20 cellular contexts compared by ENCODE assay signal in genomic region chr16:56647641-56648431, GRCh38. TPM values are rescaled to one million over a fixed set of nuclear protein-coding genes. Genes with fewer than 3 reads are reported as not detected.
DNase-seq lines count a peak whose midpoint lies in the region; ATAC-seq, FAIRE-seq and TF ChIP-seq lines count a peak whose summit lies in the region.
"Had no signal": no experiment of that assay in that cellular context is flagged by ENCODE, and none has a peak within 500 bp of the region (broad histone marks: within the 10 kb centered on the region; RNA-seq: fewer than 3 reads in every experiment).

No MANE protein-coding gene starts in this region.

- in situ Hi-C loops in K562 (cut with MboI) = no loop called here

- no peak for TF ChIP-seq POLR2A in K562 (conservative IDR thresholded peaks at IDR 0.05)

- DNase-seq in K562 (ENCODE audit: extremely low read depth in 1 of 4, low spot score in 3 of 4) (peak in 2 of 4 experiments; percentile 23 to 37), urothelium cell line (ENCODE audit: low spot score) (no peak), SKM-1 (lab: John Stamatoyannopoulos, UW; ENCODE audit: unreplicated experiment) (no peak), NCI-H2081 (lab: John Stamatoyannopoulos, UW) (no peak), islet precursor cell (no peak)
- DNase-seq: BE2C; CD4-positive, alpha-beta memory T cell; DND-41; GF-D8; NCI-H1436 treated with DMSO at 0.1 percent for 48 hours; NCI-H2107; NCI-H345; NCI-H748 treated with DMSO at 0.1 percent for 48 hours; PC-9 had no signal

- no peak overlapping the region for H3K4me2 ChIP-seq in K562 (ENCODE audit: insufficient read depth, low read length)
- H3K4me2 ChIP-seq: PC-9 had no signal

- peak in 2 of 3 experiments; percentile 11 to 38; a peak in 2 of 6 replicates for TF ChIP-seq CTCF in K562 (IDR thresholded peaks at IDR 0.05 in 2 of 3, conservative IDR thresholded peaks at IDR 0.05 in 1 of 3; ENCODE audit: insufficient read depth in 2 of 3, low read depth in 1 of 3, low read length in 3 of 3)

- no peak overlapping the region for H3K4me3 ChIP-seq in K562
- H3K4me3 ChIP-seq in iPS-18a (ENCODE audit: low read length) = peak overlapping the region; percentile 2
- peak overlapping the region in 1 of 2 donors; percentile 13 for H3K4me3 ChIP-seq in mucosa of rectum (ENCODE audit: low read length in 2 of 2)
- H3K4me3 ChIP-seq: PC-9 had no signal

- H3K9ac ChIP-seq in K562 (ENCODE audit: insufficient read depth in 1 of 2, low read depth in 2 of 2, low read length in 2 of 2) = no peak overlapping the region
- no peak overlapping the region for H3K9ac ChIP-seq in iPS-18a (ENCODE audit: low read length)
- peak overlapping the region; percentile 21 to 29 for H3K9ac ChIP-seq in mucosa of rectum (ENCODE audit: low read depth in 1 of 2, low read length in 2 of 2)

- no peaks in the 10 kb centered on the region; the same call in 1 of the 2 replicates for H4K20me1 ChIP-seq in K562 (replicated peaks; ENCODE audit: control insufficient read depth, insufficient read depth, low read length)

- intact Hi-C loops in K562 (cut with micrococcal nuclease) = no loop called here

- POLR2A ChIA-PET in K562 (lab: Yijun Ruan, JAX) = interaction anchor here (1.4 kb wide), 1 partner anchor 20 kb away, joined by 4 read pairs; the partner anchor contains the start of gene MT1G

- 3% methylated on average over 33 of the region's 33 CpGs for WGBS in K562 (ENCODE audit: insufficient coverage, low coverage, missing lambda C conversion rate)

- CTCF ChIA-PET in K562 (lab: Yijun Ruan, JAX; ENCODE audit: low intra/inter-chr PET ratio) = interaction anchor here (1.0 kb wide), 1 partner anchor 55 kb away, joined by 3 read pairs; no protein-coding TSS in a partner anchor

- no peaks in the 10 kb centered on the region for H3K36me3 ChIP-seq in K562 (ENCODE audit: control insufficient read depth, insufficient read depth, low read length)
- H3K36me3 ChIP-seq in iPS-18a (ENCODE audit: control insufficient read depth, low read depth, low read length) = no peaks in the 10 kb centered on the region
- H3K36me3 ChIP-seq in mucosa of rectum (ENCODE audit: control insufficient read depth in 2 of 2, insufficient read depth in 2 of 2, low read length in 2 of 2) = no peaks in the 10 kb centered on the region
- H3K36me3 ChIP-seq: BE2C had no signal

- no peaks in the 10 kb centered on the region for H3K9me1 ChIP-seq in K562 (ENCODE audit: control insufficient read depth, insufficient read depth, low read length)

- H3K4me1 ChIP-seq in K562 (replicated peaks in 1 of 2; ENCODE audit: control insufficient read depth in 2 of 2, insufficient read depth in 2 of 2, low read length in 2 of 2) = peaks cover 1 to 13% of the 10 kb centered on the region in 2 experiments; a peak in 3 of 5 replicates
- H3K4me1 ChIP-seq in iPS-18a (ENCODE audit: control insufficient read depth, low read depth, low read length) = peaks cover 3% of the 10 kb centered on the region
- H3K4me1 ChIP-seq in mucosa of rectum (ENCODE audit: control insufficient read depth in 2 of 2, insufficient read depth in 2 of 2, low read length in 2 of 2) = peaks cover 29 to 33% of the 10 kb centered on the region in 2 donors
- H3K4me1 ChIP-seq: BE2C had no signal

- H3K27me3 ChIP-seq in K562 (ENCODE audit: control insufficient read depth in 2 of 2, insufficient read depth in 2 of 2, low read length in 2 of 2) = peaks cover 31 to 68% of the 10 kb centered on the region in 2 experiments
- H3K27me3 ChIP-seq in iPS-18a (ENCODE audit: control insufficient read depth, insufficient read depth, low read length) = peaks cover 71% of the 10 kb centered on the region
- peaks cover 0 to 12% of the 10 kb centered on the region in 2 donors for H3K27me3 ChIP-seq in mucosa of rectum (ENCODE audit: control insufficient read depth in 2 of 2, insufficient read depth in 2 of 2, low read length in 2 of 2)

- ATAC-seq in K562 = peak; percentile 58

- H3K27ac ChIP-seq in K562 (ENCODE audit: extremely low read depth, low read depth, low read length) (no peak overlapping the region), iPS-18a (ENCODE audit: low read length) (no peak overlapping the region), mucosa of rectum (ENCODE audit: low read depth in 2 of 2, low read length in 2 of 2) (peak overlapping the region; percentile 57 to 68)
- H3K27ac ChIP-seq: PC-9 had no signal

- no peak; a peak in 1 of 4 replicates for TF ChIP-seq RAD21 in K562 (CRISPR knock-in tag; conservative IDR thresholded peaks at IDR 0.05 in 1 of 2, IDR thresholded peaks at IDR 0.05 in 1 of 2)

- no peak overlapping the region for H2AFZ ChIP-seq in K562 (ENCODE audit: low read depth, low read length)
- H2AFZ ChIP-seq: PC-9 had no signal

- no TSS peak for BruUV-seq in K562 (replicated peaks; lab: Mats Ljungman, UMichigan)

- FAIRE-seq in K562 (lab: Jason Lieb, UNC) (no peak), urothelium cell line (lab: Jason Lieb, UNC) (no peak)
- FAIRE-seq: D721Med, H54 had no signal

- H3K79me2 ChIP-seq in K562 (ENCODE audit: control insufficient read depth, insufficient read depth, low read length) = no peaks in the 10 kb centered on the region

- H3K9me3 ChIP-seq in K562 (replicated peaks; ENCODE audit: control insufficient read depth, insufficient read depth, low read depth, low read length) = no peaks in the 10 kb centered on the region
- H3K9me3 ChIP-seq in iPS-18a (ENCODE audit: control insufficient read depth, low read depth, low read length) = no peaks in the 10 kb centered on the region
- H3K9me3 ChIP-seq in mucosa of rectum (ENCODE audit: control insufficient read depth in 2 of 2, low read length in 2 of 2) = no peaks in the 10 kb centered on the region
- H3K9me3 ChIP-seq: BE2C had no signal

- TF ChIP-seq EP300 in K562 (IDR thresholded peaks at IDR 0.05; ENCODE audit: low read length) = no peak

RNA-seq across cellular contexts. Expression of gene MT1B, which starts 3.9 kb away (rescaled TPM):
- total RNA-seq in K562 (2011; cell fraction: chromatin; rRNA removed; ENCODE audit: low replicate concordance) = not detected in 2 replicates
- not detected in 2 replicates for total RNA-seq in K562 (2011; cell fraction: nucleolus; rRNA removed)
- total RNA-seq in K562 (2011; cell fraction: nucleoplasm; rRNA removed) = not detected in 2 replicates
- total RNA-seq in K562 (2014; rRNA removed) (not detected in 2 replicates), K562 (2014; rRNA removed; fragmentation: Illumina TruSeq; extraction: Trizol) (not detected in 2 replicates), K562 (2015; rRNA removed; fragmentation: Illumina TruSeq; extraction: Trizol) (not detected in 2 replicates), K562 (2021) (not detected in 2 replicates)
- polyA plus RNA-seq in K562 (2011; rRNA removed) (not detected in 2 replicates), K562 (2014; fragmentation: Illumina TruSeq; extraction: Trizol) (not detected in 2 replicates), K562 (2014; fragmentation: Nextera tagmentation; extraction: Ambion mirVana) (not detected), K562 (2014; rRNA removed) (not detected in 2 replicates)
- not detected in 2 replicates for polyA plus RNA-seq in K562 (2011; cell fraction: cytosol; rRNA removed)
- not detected in 2 replicates for polyA plus RNA-seq in K562 (2011; cell fraction: nucleus; rRNA removed)
- polyA plus RNA-seq in K562 (2012) = not detected in 2 replicates
- not detected in 2 replicates for polyA minus RNA-seq in K562 (2011; rRNA and poly(A)+ RNA removed)
- polyA minus RNA-seq in K562 (2011; cell fraction: cytosol; rRNA and poly(A)+ RNA removed) = not detected in 2 replicates
- polyA minus RNA-seq in K562 (2011; cell fraction: nucleus; rRNA and poly(A)+ RNA removed) = not detected in 2 replicates
- total RNA-seq: CD4-positive, alpha-beta memory T cell; PC-9 had no signal
- polyA plus RNA-seq: AG04450; CD4-positive, alpha-beta memory T cell; IgD-negative memory B cell had no signal

RNA-seq across cellular contexts. Expression of gene MT1A, which starts 9.4 kb away (rescaled TPM):
- total RNA-seq in K562 (2011; cell fraction: chromatin; rRNA removed; ENCODE audit: low replicate concordance) = not detected in 2 replicates
- not detected in 2 replicates for total RNA-seq in K562 (2011; cell fraction: nucleolus; rRNA removed)
- total RNA-seq in K562 (2011; cell fraction: nucleoplasm; rRNA removed) = not detected in 2 replicates
- total RNA-seq in K562 (2014; rRNA removed) (not detected in 2 replicates), K562 (2014; rRNA removed; fragmentation: Illumina TruSeq; extraction: Trizol) (not detected in 2 replicates), K562 (2015; rRNA removed; fragmentation: Illumina TruSeq; extraction: Trizol) (not detected in 2 replicates), K562 (2021) (not detected in 2 replicates)
- polyA plus RNA-seq in K562 (2011; rRNA removed) (not detected in 2 replicates), K562 (2014; fragmentation: Illumina TruSeq; extraction: Trizol) (not detected in 2 replicates), K562 (2014; fragmentation: Nextera tagmentation; extraction: Ambion mirVana) (under 1 TPM in 1 of 2 experiments, not detected in 1; 0.23 TPM), K562 (2014; rRNA removed) (not detected in 2 replicates)
- polyA plus RNA-seq in K562 (2011; cell fraction: cytosol; rRNA removed) = not detected in 2 replicates
- not detected in 2 replicates for polyA plus RNA-seq in K562 (2011; cell fraction: nucleus; rRNA removed)
- 0.37 TPM in 1 of 2 replicates, not detected in the other for polyA plus RNA-seq in K562 (2012)
- not detected in 2 replicates for polyA minus RNA-seq in K562 (2011; rRNA and poly(A)+ RNA removed)
- not detected in 2 replicates for polyA minus RNA-seq in K562 (2011; cell fraction: cytosol; rRNA and poly(A)+ RNA removed)
- polyA minus RNA-seq in K562 (2011; cell fraction: nucleus; rRNA and poly(A)+ RNA removed) = not detected in 2 replicates
- total RNA-seq: CD4-positive, alpha-beta memory T cell had no signal
- polyA plus RNA-seq: CD4-positive, alpha-beta memory T cell; IgD-negative memory B cell had no signal

RNA-seq across cellular contexts. Expression of gene MT1F, which starts 9.9 kb away (rescaled TPM):
- total RNA-seq in K562 (2011; cell fraction: chromatin; rRNA removed; ENCODE audit: low replicate concordance) = not detected in 2 replicates
- 0.17 TPM in 1 of 2 replicates, not detected in the other for total RNA-seq in K562 (2011; cell fraction: nucleolus; rRNA removed)
- total RNA-seq in K562 (2011; cell fraction: nucleoplasm; rRNA removed) = not detected in 2 replicates
- total RNA-seq in K562 (2014; rRNA removed) (0.68 TPM in 1 of 2 replicates, not detected in the other), K562 (2014; rRNA removed; fragmentation: Illumina TruSeq; extraction: Trizol) (not detected in 2 replicates), K562 (2015; rRNA removed; fragmentation: Illumina TruSeq; extraction: Trizol) (0.38 TPM in 1 of 2 replicates, not detected in the other), K562 (2021) (0.38 TPM in 1 of 2 replicates, not detected in the other)
- polyA plus RNA-seq in K562 (2011; rRNA removed) (0.28 and 0.35 TPM in 2 replicates), K562 (2014; fragmentation: Illumina TruSeq; extraction: Trizol) (not detected in 2 replicates), K562 (2014; fragmentation: Nextera tagmentation; extraction: Ambion mirVana) (under 1 TPM in 1 of 2 experiments, not detected in 1; 0.18 TPM), K562 (2014; rRNA removed) (0.23 TPM in 1 of 2 replicates, not detected in the other)
- 0.84 and 1.00 TPM in 2 replicates for polyA plus RNA-seq in K562 (2011; cell fraction: cytosol; rRNA removed)
- 0.17 and 0.38 TPM in 2 replicates for polyA plus RNA-seq in K562 (2011; cell fraction: nucleus; rRNA removed)
- 0.40 and 0.78 TPM in 2 replicates for polyA plus RNA-seq in K562 (2012)
- not detected in 2 replicates for polyA minus RNA-seq in K562 (2011; rRNA and poly(A)+ RNA removed)
- polyA minus RNA-seq in K562 (2011; cell fraction: cytosol; rRNA and poly(A)+ RNA removed) = not detected in 2 replicates
- polyA minus RNA-seq in K562 (2011; cell fraction: nucleus; rRNA and poly(A)+ RNA removed) = not detected in 2 replicates

RNA-seq across cellular contexts. Expression of gene MT1M, which starts 15.4 kb away (rescaled TPM):
- total RNA-seq in K562 (2011; cell fraction: chromatin; rRNA removed; ENCODE audit: low replicate concordance) = not detected in 2 replicates
- not detected in 2 replicates for total RNA-seq in K562 (2011; cell fraction: nucleolus; rRNA removed)
- not detected in 2 replicates for total RNA-seq in K562 (2011; cell fraction: nucleoplasm; rRNA removed)
- total RNA-seq in K562 (2014; rRNA removed) (not detected in 2 replicates), K562 (2014; rRNA removed; fragmentation: Illumina TruSeq; extraction: Trizol) (not detected in 2 replicates), K562 (2015; rRNA removed; fragmentation: Illumina TruSeq; extraction: Trizol) (not detected in 2 replicates), K562 (2021) (not detected in 2 replicates)
- polyA plus RNA-seq in K562 (2011; rRNA removed) (not detected in 2 replicates), K562 (2014; fragmentation: Illumina TruSeq; extraction: Trizol) (not detected in 2 replicates), K562 (2014; fragmentation: Nextera tagmentation; extraction: Ambion mirVana) (not detected), K562 (2014; rRNA removed) (not detected in 2 replicates)
- not detected in 2 replicates for polyA plus RNA-seq in K562 (2011; cell fraction: cytosol; rRNA removed)
- polyA plus RNA-seq in K562 (2011; cell fraction: nucleus; rRNA removed) = not detected in 2 replicates
- not detected in 2 replicates for polyA plus RNA-seq in K562 (2012)
- not detected in 2 replicates for polyA minus RNA-seq in K562 (2011; rRNA and poly(A)+ RNA removed)
- not detected in 2 replicates for polyA minus RNA-seq in K562 (2011; cell fraction: cytosol; rRNA and poly(A)+ RNA removed)
- polyA minus RNA-seq in K562 (2011; cell fraction: nucleus; rRNA and poly(A)+ RNA removed) = not detected in 2 replicates
- total RNA-seq: CD4-positive, alpha-beta memory T cell; PC-9 had no signal
- polyA plus RNA-seq: CD4-positive, alpha-beta memory T cell; IgD-negative memory B cell had no signal

RNA-seq across cellular contexts. Expression of gene MT1G, which starts 20.0 kb away (rescaled TPM):
- 0.81 TPM in 1 of 2 replicates, not detected in the other for total RNA-seq in K562 (2011; cell fraction: chromatin; rRNA removed; ENCODE audit: low replicate concordance)
- 1.3 TPM in 1 of 2 replicates, not detected in the other for total RNA-seq in K562 (2011; cell fraction: nucleolus; rRNA removed)
- total RNA-seq in K562 (2011; cell fraction: nucleoplasm; rRNA removed) = 1.0 and 2.1 TPM in 2 replicates
- total RNA-seq in K562 (2014; rRNA removed) (not detected in 2 replicates), K562 (2014; rRNA removed; fragmentation: Illumina TruSeq; extraction: Trizol) (not detected in 2 replicates), K562 (2015; rRNA removed; fragmentation: Illumina TruSeq; extraction: Trizol) (0.69 TPM in 1 of 2 replicates, not detected in the other), K562 (2021) (0.89 and 1.7 TPM in 2 replicates)
- polyA plus RNA-seq in K562 (2011; rRNA removed) (1.4 and 8.8 TPM in 2 replicates), K562 (2014; fragmentation: Illumina TruSeq; extraction: Trizol) (not detected in 2 replicates), K562 (2014; fragmentation: Nextera tagmentation; extraction: Ambion mirVana) (under 1 TPM; 0.28 TPM), K562 (2014; rRNA removed) (2.8 TPM in 1 of 2 replicates, not detected in the other)
- polyA plus RNA-seq in K562 (2011; cell fraction: cytosol; rRNA removed) = 14.6 and 27.0 TPM in 2 replicates
- polyA plus RNA-seq in K562 (2011; cell fraction: nucleus; rRNA removed) = 1.8 and 6.0 TPM in 2 replicates
- polyA plus RNA-seq in K562 (2012) = 1.3 and 6.1 TPM in 2 replicates
- polyA minus RNA-seq in K562 (2011; rRNA and poly(A)+ RNA removed) = 0.84 and 2.2 TPM in 2 replicates
- polyA minus RNA-seq in K562 (2011; cell fraction: cytosol; rRNA and poly(A)+ RNA removed) = not detected in 2 replicates
- polyA minus RNA-seq in K562 (2011; cell fraction: nucleus; rRNA and poly(A)+ RNA removed) = not detected in 2 replicates
- total RNA-seq: CD4-positive, alpha-beta memory T cell; PC-9 had no signal
- polyA plus RNA-seq: AG04450, IgD-negative memory B cell had no signal

Comparison
In these comparisons a context has a peak if more than half of its experiments do, and no peak if none do; other contexts are left out.
1. H3K27ac ChIP-seq: peak in mucosa of rectum (2 of 2); none in K562 (single experiment) and iPS-18a (single experiment).
2. H3K9ac ChIP-seq: peak in mucosa of rectum (2 of 2); none in K562 (0 of 2) and iPS-18a (single experiment).